In the genomic region with DNA sequence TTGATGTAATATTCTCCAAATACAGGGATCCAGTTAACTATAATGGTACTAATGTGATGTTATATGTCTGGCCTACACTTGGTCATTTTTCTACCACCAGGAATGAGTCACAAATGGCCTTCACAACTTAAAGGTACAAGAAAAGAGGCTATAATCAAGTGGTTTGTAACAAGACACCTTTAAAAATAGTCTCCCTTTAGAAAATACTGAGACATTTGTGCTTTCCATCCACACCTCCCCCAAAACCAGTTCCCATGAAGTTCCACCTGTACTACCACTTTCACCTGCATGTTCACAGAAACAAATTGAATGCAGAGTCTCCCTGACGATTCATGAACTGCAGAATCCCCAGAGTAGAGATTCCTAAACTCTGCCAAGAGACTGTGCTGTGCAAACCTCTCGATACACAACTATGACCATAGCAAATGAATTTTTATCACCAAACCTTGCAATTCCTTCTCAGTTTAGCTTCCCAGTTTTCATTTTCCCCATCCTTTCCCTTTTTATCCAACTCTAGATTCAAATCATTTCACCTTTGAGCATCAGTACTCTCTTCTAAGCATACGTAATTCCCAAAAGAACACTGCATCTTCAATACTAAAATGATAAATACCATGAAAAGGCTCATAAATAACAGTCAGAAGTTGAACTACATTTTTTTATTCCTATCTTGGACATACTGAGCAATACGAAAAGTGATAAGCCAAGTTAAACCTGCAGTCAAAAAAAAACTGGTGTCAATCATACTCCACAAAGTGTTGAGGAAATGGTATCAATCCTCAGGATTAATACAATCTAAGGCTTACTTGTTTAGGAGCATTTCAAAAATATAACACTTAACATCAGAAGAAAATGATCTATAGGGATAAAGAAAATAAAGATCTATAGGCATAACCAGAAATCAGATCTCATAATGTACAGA, we compare ENCODE assay signal across 8 cellular contexts. TPM values are rescaled to one million over a fixed set of nuclear protein-coding genes. Genes with fewer than 3 reads are reported as not detected.
DNase-seq lines count a peak whose midpoint lies in the region; ATAC-seq and TF ChIP-seq lines count a peak whose summit lies in the region.

No MANE protein-coding gene starts in this region.

- no peaks in the 10 kb centered on the region for H3K27me3 ChIP-seq in colonic mucosa

- H3K36me3 Mint-ChIP-seq in nephron (ENCODE audit: low read depth): peaks cover 54% of the 10 kb centered on the region

- DNase-seq in Caki2 (ENCODE audit: low read depth): peak; percentile 50
- DNase-seq in M059J (ENCODE audit: low read depth): peak; percentile 71
- no peak for DNase-seq in colonic mucosa
- DNase-seq in AML-193 (lab: John Stamatoyannopoulos, UW): no peak
- DNase-seq in GDM1 (lab: John Stamatoyannopoulos, UW): no peak
- no peak for DNase-seq in GOT3 (lab: John Stamatoyannopoulos, UW)

- peaks cover 17% of the 10 kb centered on the region for H3K4me1 ChIP-seq in colonic mucosa

- no peak for ATAC-seq in GM21619 (IDR thresholded peaks at IDR 0.05; ENCODE audit: unreplicated experiment)

- in situ Hi-C loops in Caki2 (cut with HindIII; ENCODE audit: low pct_unique_long_range_greater_than_20kb, low sequenced_read_pairs): no loop called here

- H3K4me3 ChIP-seq in colonic mucosa: peak overlapping the region; percentile 82

- H3K4me3 Mint-ChIP-seq in nephron: peak overlapping the region; percentile 97 to 100 (median 100)

- H3K27ac Mint-ChIP-seq in nephron: peak overlapping the region; percentile 3 to 8 (median 4)

- peak overlapping the region; percentile 40 to 99 for H3K9ac ChIP-seq in colonic mucosa (ENCODE audit: low read depth in 2 of 2, low read length in 2 of 2)

- no peak for TF ChIP-seq CTCF in colonic mucosa (IDR thresholded peaks at IDR 0.05)
- no peak for TF ChIP-seq CTCF in nephron (IDR thresholded peaks at IDR 0.05; ENCODE audit: unreplicated experiment in 3 of 3)

- H3K9me3 Mint-ChIP-seq in nephron: no peaks in the 10 kb centered on the region

- peak overlapping the region; percentile 99 for H3K27ac ChIP-seq in colonic mucosa

- no peaks in the 10 kb centered on the region for H3K36me3 ChIP-seq in colonic mucosa

- intact Hi-C loops in colonic mucosa (cut with DNase I): loop anchor here (5.0 kb wide), 2 partner anchors 68 to 328 kb away; no protein-coding TSS in a partner anchor

- peaks cover 55% of the 10 kb centered on the region for H3K4me1 Mint-ChIP-seq in nephron

- H3K9me3 ChIP-seq in colonic mucosa: no peaks in the 10 kb centered on the region

- no peaks in the 10 kb centered on the region for H3K27me3 Mint-ChIP-seq in nephron (ENCODE audit: low read depth)

RNA-seq across cellular contexts. Expression of a gene that starts 5.8 kb away (rescaled TPM):
- total RNA-seq in Caki2 (2014; rRNA removed; shearing (Covaris generic); ENCODE audit: low replicate concordance): 15.3 and 18.8 TPM in 2 replicates
- total RNA-seq in M059J (2014; rRNA removed; shearing (Covaris generic)): 10.2 and 14.4 TPM in 2 replicates
- total RNA-seq in colonic mucosa: 100 to 1,000 TPM in 1 of 2 donors, 10 to 100 TPM in 1; 87.1 to 152 TPM

Comparison
In these comparisons a context has a peak if more than half of its experiments do, and no peak if none do; other contexts are left out.
1. DNase-seq: peak in Caki2 (single experiment) and M059J (single experiment); none in colonic mucosa (single experiment), AML-193 (0 of 2), GDM1 (single experiment) and GOT3 (single experiment).